In genomic region chr19:1468274-1469199, GRCh38 we compare ENCODE assay signal across 6 cellular contexts. TPM values are rescaled to one million over a fixed set of nuclear protein-coding genes. Genes with fewer than 3 reads are reported as not detected.
DNase-seq lines count a peak whose midpoint lies in the region; TF ChIP-seq lines count a peak whose summit lies in the region.

No MANE protein-coding gene starts in this region.

- DNase-seq in BJ (ENCODE audit: low read depth) (no peak), RPMI8226 (peak; percentile 74), iPS-NIHi11 (ENCODE audit: low spot score) (peak; percentile 61), NCI-H226 (no peak), NCI-H1092 (lab: John Stamatoyannopoulos, UW) (no peak), NCI-H2196 (lab: John Stamatoyannopoulos, UW; ENCODE audit: unreplicated experiment) (no peak)

- TF ChIP-seq CTCF in BJ (IDR thresholded peaks at IDR 0.05; ENCODE audit: insufficient read depth, low read depth, low read length), result no peak

- peaks cover 25% of the 10 kb centered on the region for H3K27me3 ChIP-seq in BJ (ENCODE audit: control insufficient read depth, insufficient read depth, low read length)

- CTCF ChIA-PET in BJ (lab: Yijun Ruan, JAX), result interaction anchor here (1.2 to 4.3 kb wide), 4 partner anchors 10 to 24 kb away, joined by 4 to 21 read pairs (median 5); no protein-coding TSS in a partner anchor

- H3K4me3 ChIP-seq in BJ (ENCODE audit: low read depth, low read length), result peak overlapping the region; percentile 11

- H3K36me3 ChIP-seq in BJ (ENCODE audit: control insufficient read depth, insufficient read depth, low read length), result no peaks in the 10 kb centered on the region; the same call in 1 of the 2 replicates

- POLR2A ChIA-PET in BJ (lab: Charles Lee), result no interaction called here

RNA-seq across cellular contexts. Expression of gene C19orf25, which starts 10.5 kb away (rescaled TPM):
- polyA plus RNA-seq in BJ (2011; rRNA removed), result 23.9 and 32.6 TPM in 2 replicates
- 6.6 and 9.6 TPM in 2 replicates for polyA minus RNA-seq in BJ (2011; rRNA and poly(A)+ RNA removed)

RNA-seq across cellular contexts. Expression of gene APC2, which starts 18.6 kb away (rescaled TPM):
- 0.07 and 0.11 TPM in 2 replicates for polyA plus RNA-seq in BJ (2011; rRNA removed)
- 0.36 and 0.43 TPM in 2 replicates for polyA minus RNA-seq in BJ (2011; rRNA and poly(A)+ RNA removed)

RNA-seq across cellular contexts. Expression of gene PCSK4, which starts 21.6 kb away (rescaled TPM):
- 0.59 and 1.3 TPM in 2 replicates for polyA plus RNA-seq in BJ (2011; rRNA removed)
- 0.62 and 2.3 TPM in 2 replicates for polyA minus RNA-seq in BJ (2011; rRNA and poly(A)+ RNA removed)

RNA-seq across cellular contexts. Expression of gene REEP6, which starts 22.4 kb away (rescaled TPM):
- polyA plus RNA-seq in BJ (2011; rRNA removed), result 1.7 and 3.1 TPM in 2 replicates
- polyA minus RNA-seq in BJ (2011; rRNA and poly(A)+ RNA removed), result 0.38 and 2.0 TPM in 2 replicates

RNA-seq across cellular contexts. Expression of gene RPS15, which starts 30.3 kb away (rescaled TPM):
- 854 and 1,597 TPM in 2 replicates for polyA plus RNA-seq in BJ (2011; rRNA removed)
- 665 and 710 TPM in 2 replicates for polyA minus RNA-seq in BJ (2011; rRNA and poly(A)+ RNA removed)

Comparison
In these comparisons a context has a peak if more than half of its experiments do, and no peak if none do; other contexts are left out.
1. DNase-seq: peak in RPMI8226 (single experiment) and iPS-NIHi11 (single experiment); none in BJ (single experiment), NCI-H226 (single experiment), NCI-H1092 (single experiment) and NCI-H2196 (single experiment).